Comparison of ENCODE assay signal across 1 cellular context in the genomic region with DNA sequence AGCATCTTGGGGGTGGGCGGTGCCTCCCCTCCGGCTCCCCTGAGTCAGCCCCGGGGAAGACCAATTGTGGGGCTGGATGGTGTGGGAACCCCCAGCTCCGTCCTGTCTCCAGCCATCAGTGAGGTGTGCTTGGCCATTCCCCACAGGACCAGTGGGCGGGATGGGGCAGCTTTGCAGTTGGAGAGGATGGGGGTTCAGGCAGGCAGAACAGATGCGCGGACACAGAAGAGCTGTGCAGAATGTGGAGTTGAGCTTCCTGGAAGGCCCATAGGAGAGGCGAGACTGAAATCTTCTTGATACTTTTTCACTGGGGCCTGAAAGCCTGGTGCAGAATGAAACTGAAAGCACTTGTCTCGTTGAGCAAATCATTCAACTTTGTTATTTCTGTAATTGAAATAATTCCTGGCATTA.
TF ChIP-seq lines count a peak whose summit lies in the region.

No MANE protein-coding gene starts in this region.

TF ChIP-seq in GM23338, 12 proteins besides CTCF, POLR2A, EP300 and RAD21 (continued from another document):
- no peak for TF ChIP-seq REST (IDR thresholded peaks at IDR 0.05; ENCODE audit: unreplicated experiment)
- no peak for TF ChIP-seq CREB1 (CRISPR knock-in tag; IDR thresholded peaks at IDR 0.05; ENCODE audit: low read depth)
- TF ChIP-seq EZH2 (IDR thresholded peaks at IDR 0.05; ENCODE audit: low read depth, unreplicated experiment), result no peak
- TF ChIP-seq EZH2phosphoT487 (IDR thresholded peaks at IDR 0.05; ENCODE audit: unreplicated experiment), result no peak
- TF ChIP-seq STAT1 (IDR thresholded peaks at IDR 0.05; ENCODE audit: unreplicated experiment), result no peak
- TF ChIP-seq POLR2AphosphoS5 (IDR thresholded peaks at IDR 0.05; ENCODE audit: low read depth), result no peak
- TF ChIP-seq, protein P1, sequence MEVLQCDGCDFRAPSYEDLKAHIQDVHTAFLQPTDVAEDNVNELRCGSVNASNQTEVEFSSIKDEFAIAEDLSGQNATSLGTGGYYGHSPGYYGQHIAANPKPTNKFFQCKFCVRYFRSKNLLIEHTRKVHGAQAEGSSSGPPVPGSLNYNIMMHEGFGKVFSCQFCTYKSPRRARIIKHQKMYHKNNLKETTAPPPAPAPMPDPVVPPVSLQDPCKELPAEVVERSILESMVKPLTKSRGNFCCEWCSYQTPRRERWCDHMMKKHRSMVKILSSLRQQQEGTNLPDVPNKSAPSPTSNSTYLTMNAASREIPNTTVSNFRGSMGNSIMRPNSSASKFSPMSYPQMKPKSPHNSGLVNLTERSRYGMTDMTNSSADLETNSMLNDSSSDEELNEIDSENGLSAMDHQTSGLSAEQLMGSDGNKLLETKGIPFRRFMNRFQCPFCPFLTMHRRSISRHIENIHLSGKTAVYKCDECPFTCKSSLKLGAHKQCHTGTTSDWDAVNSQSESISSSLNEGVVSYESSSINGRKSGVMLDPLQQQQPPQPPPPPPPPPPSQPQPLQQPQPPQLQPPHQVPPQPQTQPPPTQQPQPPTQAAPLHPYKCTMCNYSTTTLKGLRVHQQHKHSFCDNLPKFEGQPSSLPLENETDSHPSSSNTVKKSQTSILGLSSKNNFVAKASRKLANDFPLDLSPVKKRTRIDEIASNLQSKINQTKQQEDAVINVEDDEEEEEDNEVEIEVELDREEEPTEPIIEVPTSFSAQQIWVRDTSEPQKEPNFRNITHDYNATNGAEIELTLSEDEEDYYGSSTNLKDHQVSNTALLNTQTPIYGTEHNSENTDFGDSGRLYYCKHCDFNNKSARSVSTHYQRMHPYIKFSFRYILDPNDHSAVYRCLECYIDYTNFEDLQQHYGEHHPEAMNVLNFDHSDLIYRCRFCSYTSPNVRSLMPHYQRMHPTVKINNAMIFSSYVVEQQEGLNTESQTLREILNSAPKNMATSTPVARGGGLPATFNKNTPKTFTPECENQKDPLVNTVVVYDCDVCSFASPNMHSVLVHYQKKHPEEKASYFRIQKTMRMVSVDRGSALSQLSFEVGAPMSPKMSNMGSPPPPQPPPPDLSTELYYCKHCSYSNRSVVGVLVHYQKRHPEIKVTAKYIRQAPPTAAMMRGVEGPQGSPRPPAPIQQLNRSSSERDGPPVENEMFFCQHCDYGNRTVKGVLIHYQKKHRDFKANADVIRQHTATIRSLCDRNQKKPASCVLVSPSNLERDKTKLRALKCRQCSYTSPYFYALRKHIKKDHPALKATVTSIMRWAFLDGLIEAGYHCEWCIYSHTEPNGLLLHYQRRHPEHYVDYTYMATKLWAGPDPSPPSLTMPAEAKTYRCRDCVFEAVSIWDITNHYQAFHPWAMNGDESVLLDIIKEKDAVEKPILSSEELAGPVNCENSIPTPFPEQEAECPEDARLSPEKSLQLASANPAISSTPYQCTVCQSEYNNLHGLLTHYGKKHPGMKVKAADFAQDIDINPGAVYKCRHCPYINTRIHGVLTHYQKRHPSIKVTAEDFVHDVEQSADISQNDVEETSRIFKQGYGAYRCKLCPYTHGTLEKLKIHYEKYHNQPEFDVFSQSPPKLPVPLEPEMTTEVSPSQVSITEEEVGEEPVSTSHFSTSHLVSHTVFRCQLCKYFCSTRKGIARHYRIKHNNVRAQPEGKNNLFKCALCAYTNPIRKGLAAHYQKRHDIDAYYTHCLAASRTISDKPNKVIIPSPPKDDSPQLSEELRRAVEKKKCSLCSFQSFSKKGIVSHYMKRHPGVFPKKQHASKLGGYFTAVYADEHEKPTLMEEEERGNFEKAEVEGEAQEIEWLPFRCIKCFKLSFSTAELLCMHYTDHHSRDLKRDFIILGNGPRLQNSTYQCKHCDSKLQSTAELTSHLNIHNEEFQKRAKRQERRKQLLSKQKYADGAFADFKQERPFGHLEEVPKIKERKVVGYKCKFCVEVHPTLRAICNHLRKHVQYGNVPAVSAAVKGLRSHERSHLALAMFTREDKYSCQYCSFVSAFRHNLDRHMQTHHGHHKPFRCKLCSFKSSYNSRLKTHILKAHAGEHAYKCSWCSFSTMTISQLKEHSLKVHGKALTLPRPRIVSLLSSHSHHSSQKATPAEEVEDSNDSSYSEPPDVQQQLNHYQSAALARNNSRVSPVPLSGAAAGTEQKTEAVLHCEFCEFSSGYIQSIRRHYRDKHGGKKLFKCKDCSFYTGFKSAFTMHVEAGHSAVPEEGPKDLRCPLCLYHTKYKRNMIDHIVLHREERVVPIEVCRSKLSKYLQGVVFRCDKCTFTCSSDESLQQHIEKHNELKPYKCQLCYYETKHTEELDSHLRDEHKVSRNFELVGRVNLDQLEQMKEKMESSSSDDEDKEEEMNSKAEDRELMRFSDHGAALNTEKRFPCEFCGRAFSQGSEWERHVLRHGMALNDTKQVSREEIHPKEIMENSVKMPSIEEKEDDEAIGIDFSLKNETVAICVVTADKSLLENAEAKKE (CRISPR knock-in tag; IDR thresholded peaks at IDR 0.05), result no peak
